30 cellular contexts compared by ENCODE assay signal in genomic region chr5:180373475-180374269, GRCh38. TPM values are rescaled to one million over a fixed set of nuclear protein-coding genes. Genes with fewer than 3 reads are reported as not detected.
"Had no signal": no experiment of that assay in that cellular context is flagged by ENCODE, and none has a peak within 500 bp of the region (broad histone marks: within the 10 kb centered on the region; RNA-seq: fewer than 3 reads in every experiment).

No MANE protein-coding gene starts in this region.

- H3K27me3 Mint-ChIP-seq: activated naive CD8-positive, alpha-beta T cell had no signal

- DNase-seq: activated CD4-positive, alpha-beta memory T cell treated with anti-CD3 and anti-CD28 coated beads, Interleukin-2, amount 10 ng/mL, durations not matched to agents 7 days and 5 days; activated CD4-positive, alpha-beta T cell treated with anti-CD3 and anti-CD28 coated beads for 4 hours; activated CD4-positive, CD25-positive, alpha-beta regulatory T cell treated with anti-CD3 and anti-CD28 coated beads, Interleukin-2, amount 50 U/mL, for 72 hours; activated CD8-positive, alpha-beta memory T cell treated with anti-CD3 and anti-CD28 coated beads for 24 hours; activated CD8-positive, alpha-beta memory T cell treated with anti-CD3 and anti-CD28 coated beads, Interleukin-2, amount 10 ng/mL, durations not matched to agents 7 days and 5 days; activated CD8-positive, alpha-beta memory T cell treated with anti-CD3 and anti-CD28 coated beads, Interleukin-2, amount 50 U/mL, for 48 hours; activated effector memory CD4-positive, alpha-beta T cell treated with Interleukin-2 at 50 U/mL for 16 hours; activated naive CD4-positive, alpha-beta T cell treated with anti-CD3 and anti-CD28 coated beads, Interleukin-2, amount 10 ng/mL, durations not matched to agents 7 days and 5 days; activated naive CD8-positive, alpha-beta T cell treated with anti-CD3 and anti-CD28 coated beads, Interleukin-2, amount 50 U/mL, for 24 hours; activated T-cell treated with anti-CD3 and anti-CD28 coated beads, Interleukin-2, amount 50 U/mL, for 48 hours; anterior cingulate cortex; central memory CD4-positive, alpha-beta T cell; Kasumi-1; KG1; MG63; NCI-H1092; NCI-H1436 treated with DMSO at 0.1 percent for 48 hours; NCI-H1694 treated with DMSO at 0.1 percent for 48 hours; NCI-H2029; NCI-H345; NCI-H524 treated with DMSO at 0.1 percent for 48 hours; SHP77; SK-N-SH had no signal

- H3K4me2 ChIP-seq: SK-N-SH had no signal

- H3K4me1 ChIP-seq: SJSA1 had no signal

- H3K27ac ChIP-seq: SJSA1 had no signal

- H3K4me3 ChIP-seq: MG63, SJSA1 had no signal

- H3K9ac ChIP-seq: SK-N-SH had no signal

- H3K27me3 ChIP-seq: SJSA1 had no signal

- H3K36me3 Mint-ChIP-seq: activated CD8-positive, alpha-beta memory T cell treated with anti-CD3 and anti-CD28 coated beads, Interleukin-2, amount 10 ng/mL, durations not matched to agents 7 days and 5 days; activated naive CD4-positive, alpha-beta T cell treated with anti-CD3 and anti-CD28 coated beads, Interleukin-2, amount 10 ng/mL, durations not matched to agents 7 days and 5 days; activated naive CD8-positive, alpha-beta T cell; brain had no signal

- H3K9me3 ChIP-seq: MG63, SJSA1, SK-N-SH had no signal

- ATAC-seq: activated CD8-positive, alpha-beta memory T cell treated with anti-CD3 and anti-CD28 coated beads, Interleukin-2, amount 10 ng/mL, durations not matched to agents 7 days and 5 days; activated naive CD8-positive, alpha-beta T cell treated with anti-CD3 and anti-CD28 coated beads, Interleukin-2, amount 50 U/mL, for 24 hours; Panc1 had no signal

- H3K27ac Mint-ChIP-seq: activated CD4-positive, alpha-beta memory T cell treated with anti-CD3 and anti-CD28 coated beads, Interleukin-2, amount 10 ng/mL, durations not matched to agents 7 days and 5 days; activated CD8-positive, alpha-beta memory T cell treated with anti-CD3 and anti-CD28 coated beads, Interleukin-2, amount 10 ng/mL, durations not matched to agents 7 days and 5 days; activated naive CD4-positive, alpha-beta T cell treated with anti-CD3 and anti-CD28 coated beads, Interleukin-2, amount 10 ng/mL, durations not matched to agents 7 days and 5 days; activated naive CD8-positive, alpha-beta T cell; activated naive CD8-positive, alpha-beta T cell treated with anti-CD3 and anti-CD28 coated beads, Interleukin-2, amount 50 U/mL, for 24 hours; brain; T-helper 1 cell treated with Interleukin-12 subunit alpha and Interleukin-12 subunit beta and Interleukin-4 antibody, amounts not matched to agents 30 μg/mL and 1 μg/mL, for 36 hours; T-helper 2 cell treated with Interferon-gamma antibody and Interleukin-4, amounts not matched to agents 5 μg/mL and 100 μg/mL, for 36 hours had no signal

- H3K9me3 Mint-ChIP-seq: activated CD4-positive, alpha-beta memory T cell treated with anti-CD3 and anti-CD28 coated beads, Interleukin-2, amount 10 ng/mL, durations not matched to agents 7 days and 5 days; activated naive CD4-positive, alpha-beta T cell treated with anti-CD3 and anti-CD28 coated beads, Interleukin-2, amount 10 ng/mL, durations not matched to agents 7 days and 5 days; activated naive CD8-positive, alpha-beta T cell treated with anti-CD3 and anti-CD28 coated beads, Interleukin-2, amount 50 U/mL, for 24 hours; brain; T-helper 1 cell treated with Interleukin-12 subunit alpha and Interleukin-12 subunit beta and Interleukin-4 antibody, amounts not matched to agents 30 μg/mL and 1 μg/mL, for 36 hours; T-helper 2 cell treated with Interferon-gamma antibody and Interleukin-4, amounts not matched to agents 5 μg/mL and 100 μg/mL, for 36 hours had no signal

- H3K36me3 ChIP-seq: MG63, SJSA1 had no signal

- H3K4me3 Mint-ChIP-seq: activated CD4-positive, alpha-beta memory T cell treated with anti-CD3 and anti-CD28 coated beads, Interleukin-2, amount 10 ng/mL, durations not matched to agents 7 days and 5 days; activated CD8-positive, alpha-beta memory T cell treated with anti-CD3 and anti-CD28 coated beads, Interleukin-2, amount 10 ng/mL, durations not matched to agents 7 days and 5 days; activated naive CD4-positive, alpha-beta T cell treated with anti-CD3 and anti-CD28 coated beads, Interleukin-2, amount 10 ng/mL, durations not matched to agents 7 days and 5 days; activated naive CD8-positive, alpha-beta T cell; activated naive CD8-positive, alpha-beta T cell treated with anti-CD3 and anti-CD28 coated beads, Interleukin-2, amount 50 U/mL, for 24 hours; brain; T-helper 1 cell treated with Interleukin-12 subunit alpha and Interleukin-12 subunit beta and Interleukin-4 antibody, amounts not matched to agents 30 μg/mL and 1 μg/mL, for 36 hours; T-helper 2 cell treated with Interferon-gamma antibody and Interleukin-4, amounts not matched to agents 5 μg/mL and 100 μg/mL, for 36 hours had no signal

- H3K4me1 Mint-ChIP-seq: activated CD4-positive, alpha-beta memory T cell treated with anti-CD3 and anti-CD28 coated beads, Interleukin-2, amount 10 ng/mL, durations not matched to agents 7 days and 5 days; activated CD8-positive, alpha-beta memory T cell treated with anti-CD3 and anti-CD28 coated beads, Interleukin-2, amount 10 ng/mL, durations not matched to agents 7 days and 5 days; activated naive CD4-positive, alpha-beta T cell treated with anti-CD3 and anti-CD28 coated beads, Interleukin-2, amount 10 ng/mL, durations not matched to agents 7 days and 5 days; activated naive CD8-positive, alpha-beta T cell treated with anti-CD3 and anti-CD28 coated beads, Interleukin-2, amount 50 U/mL, for 24 hours; brain had no signal

RNA-seq across cellular contexts. Expression of gene GFPT2, which starts 20.5 kb away (rescaled TPM):
- total RNA-seq: activated CD4-positive, alpha-beta memory T cell treated with anti-CD3 and anti-CD28 coated beads, Interleukin-2, amount 10 ng/mL, durations not matched to agents 7 days and 5 days; OCI-LY7 had no signal
